24 cellular contexts compared by ENCODE assay signal in genomic region chr12:268483-268840, GRCh38. TPM values are rescaled to one million over a fixed set of nuclear protein-coding genes. Genes with fewer than 3 reads are reported as not detected.
"Had no signal": no experiment of that assay in that cellular context is flagged by ENCODE, and none has a peak within 500 bp of the region (broad histone marks: within the 10 kb centered on the region; RNA-seq: fewer than 3 reads in every experiment).

No MANE protein-coding gene starts in this region.

- H3K4me1 Mint-ChIP-seq: memory B cell; naive B cell; stimulated activated memory B cell treated with anti-CD40 and anti-IgM and Interleukin-4, amounts not matched to agents 10 μg/mL and 1 μg/mL and 100 μg/mL, for 72 hours had no signal

- H3K4me1 ChIP-seq: adrenal gland had no signal

- H3K27me3 ChIP-seq: adrenal gland, neural progenitor cell had no signal

- H3K9me3 Mint-ChIP-seq: activated naive CD4-positive, alpha-beta T cell treated with anti-CD3 and anti-CD28 coated beads, Interleukin-2, amount 50 U/mL, for 72 hours; activated T-cell treated with anti-CD3 and anti-CD28 coated beads, Interleukin-2, amount 50 U/mL, for 72 hours; memory B cell; naive B cell; neural progenitor cell; stimulated activated memory B cell treated with anti-CD40 and anti-IgM and Interleukin-4, amounts not matched to agents 10 μg/mL and 1 μg/mL and 100 μg/mL, for 72 hours had no signal

- FAIRE-seq: endometrium, kidney had no signal

- H3K4me3 ChIP-seq: adrenal gland, neural progenitor cell, thoracic aorta had no signal

- H3K4me3 Mint-ChIP-seq: activated T-cell treated with anti-CD3 and anti-CD28 coated beads, Interleukin-2, amount 50 U/mL, for 72 hours; memory B cell; naive B cell; neural progenitor cell; stimulated activated memory B cell treated with anti-CD40 and anti-IgM and Interleukin-4, amounts not matched to agents 10 μg/mL and 1 μg/mL and 100 μg/mL, for 72 hours had no signal

- DNase-seq: activated CD4-positive, alpha-beta T cell treated with anti-CD3 and anti-CD28 coated beads for 1 hour; activated CD4-positive, alpha-beta T cell treated with anti-CD3 and anti-CD28 coated beads, Interleukin-2, amount 50 U/mL, for 4 hours; activated gamma-delta T cell; activated T-cell treated with anti-CD3 and anti-CD28 coated beads, Interleukin-2, amount 50 U/mL, for 72 hours; adrenal gland; erythroblast; foreskin melanocyte; glutamatergic neuron; kidney; naive B cell; stimulated activated CD4-positive, alpha-beta T cell treated with anti-CD3 and anti-CD28 coated beads, Interleukin-4, amount 100 ng/mL, for 24 hours; SW 1271; WERI-Rb-1 had no signal

- H3K27ac Mint-ChIP-seq: activated naive CD4-positive, alpha-beta T cell treated with anti-CD3 and anti-CD28 coated beads, Interleukin-2, amount 50 U/mL, for 72 hours; activated T-cell treated with anti-CD3 and anti-CD28 coated beads, Interleukin-2, amount 50 U/mL, for 72 hours; memory B cell; neural progenitor cell; stimulated activated memory B cell treated with anti-CD40 and anti-IgM and Interleukin-4, amounts not matched to agents 10 μg/mL and 1 μg/mL and 100 μg/mL, for 72 hours had no signal

- H3K36me3 ChIP-seq: adrenal gland, neural progenitor cell, thoracic aorta, WERI-Rb-1 had no signal

- H3K9me3 ChIP-seq: adrenal gland, thoracic aorta had no signal

- ATAC-seq: activated naive CD4-positive, alpha-beta T cell treated with anti-CD3 and anti-CD28 coated beads, Interleukin-2, amount 50 U/mL, for 72 hours; activated T-cell treated with anti-CD3 and anti-CD28 coated beads, Interleukin-2, amount 50 U/mL, for 72 hours; stimulated activated memory B cell treated with anti-CD40 and anti-IgM and Interleukin-4, amounts not matched to agents 10 μg/mL and 1 μg/mL and 100 μg/mL, for 72 hours had no signal

- H3K27ac ChIP-seq: adrenal gland, neural progenitor cell, thoracic aorta, WERI-Rb-1 had no signal

- H3K36me3 Mint-ChIP-seq: activated naive CD4-positive, alpha-beta T cell treated with anti-CD3 and anti-CD28 coated beads, Interleukin-2, amount 50 U/mL, for 72 hours; naive B cell; neural progenitor cell; stimulated activated memory B cell treated with anti-CD40 and anti-IgM and Interleukin-4, amounts not matched to agents 10 μg/mL and 1 μg/mL and 100 μg/mL, for 72 hours had no signal

RNA-seq across cellular contexts. Expression of gene SLC6A13, which starts 5.8 kb away (rescaled TPM):
- total RNA-seq: activated naive CD4-positive, alpha-beta T cell treated with anti-CD3 and anti-CD28 coated beads, Interleukin-2, amount 50 U/mL, for 72 hours; mononuclear cell; osteoblast; pulmonary artery endothelial cell; ureter had no signal

RNA-seq across cellular contexts. Expression of gene SLC6A12, which starts 54.5 kb away (rescaled TPM):
- total RNA-seq: activated naive CD4-positive, alpha-beta T cell treated with anti-CD3 and anti-CD28 coated beads, Interleukin-2, amount 50 U/mL, for 72 hours; osteoblast; pulmonary artery endothelial cell; T-helper 2 cell treated with Interferon-gamma antibody and Interleukin-4, amounts not matched to agents 100 ng/mL and 5 ng/mL, for 36 hours had no signal
